8 cellular contexts compared by ENCODE assay signal in the genomic region with DNA sequence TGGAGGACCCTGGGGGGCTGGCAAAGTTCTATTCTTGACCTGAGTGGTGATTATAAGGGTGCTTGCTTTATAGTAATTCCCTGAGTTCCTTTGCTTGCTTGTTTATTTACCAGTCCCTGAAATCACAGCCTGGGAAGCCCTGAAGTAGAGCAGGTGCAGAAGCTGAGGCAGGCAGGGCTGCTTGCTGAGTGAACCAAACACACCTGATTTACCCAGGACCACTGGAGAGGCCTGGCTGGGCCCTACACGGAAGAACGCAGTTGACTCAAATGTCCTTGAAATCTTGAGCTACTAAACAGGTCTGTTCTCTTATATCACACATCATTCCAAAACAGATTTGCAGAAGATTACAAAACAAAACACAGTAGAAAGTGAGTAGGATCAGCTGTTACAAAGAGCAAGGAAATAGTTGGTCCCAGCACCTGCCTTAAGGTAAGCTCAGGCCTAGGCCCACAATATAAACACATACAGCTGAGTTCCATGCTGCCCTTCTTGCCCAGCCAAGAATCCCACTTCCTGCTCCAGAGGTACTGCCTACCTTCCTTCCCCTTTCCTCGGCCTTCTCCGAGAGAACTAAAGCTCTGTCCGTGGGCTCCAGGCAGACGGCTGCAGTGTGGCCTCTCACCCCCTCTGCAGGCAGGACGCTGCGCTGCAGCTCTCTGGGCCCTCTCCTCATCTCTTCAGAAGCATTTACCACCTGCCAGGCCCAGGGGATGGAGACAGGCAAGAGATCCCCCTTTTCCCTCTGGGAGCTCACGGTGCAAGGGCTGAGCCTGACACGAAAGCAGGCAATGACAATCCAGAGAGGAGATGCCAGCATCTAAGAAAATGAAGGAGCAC. TPM values are rescaled to one million over a fixed set of nuclear protein-coding genes. Genes with fewer than 3 reads are reported as not detected.
DNase-seq lines count a peak whose midpoint lies in the region; ATAC-seq, FAIRE-seq and TF ChIP-seq lines count a peak whose summit lies in the region.

No MANE protein-coding gene starts in this region.

- peak; percentile 94 for ATAC-seq in HG03521 (IDR thresholded peaks at IDR 0.05; ENCODE audit: unreplicated experiment)
- ATAC-seq in activated CD8-positive, alpha-beta T cell treated with anti-CD3 and anti-CD28 coated beads for 36 hours = peak; percentile 99

- peak; percentile 76 for FAIRE-seq in GM19239 (lab: Jason Lieb, UNC)

- H3K36me3 ChIP-seq in mesenchymal stem cell (ENCODE audit: control insufficient read depth in 1 of 2, insufficient read depth in 2 of 2, low read depth in 1 of 2, low read length in 2 of 2) = peaks cover 33 to 83% of the 10 kb centered on the region in 2 experiments

- H3K79me1 ChIP-seq in mesenchymal stem cell (replicated peaks; ENCODE audit: low read length, poor library complexity, severe bottlenecking) = peaks cover 7% of the 10 kb centered on the region

- peaks cover 8% of the 10 kb centered on the region for H3K4me1 Mint-ChIP-seq in activated CD8-positive, alpha-beta T cell treated with anti-CD3 and anti-CD28 coated beads for 36 hours (ENCODE audit: low read depth)

- TF ChIP-seq CTCF in activated CD8-positive, alpha-beta T cell treated with anti-CD3 and anti-CD28 coated beads for 36 hours (IDR thresholded peaks at IDR 0.05) = peak; percentile 91

- H4K91ac ChIP-seq in mesenchymal stem cell (ENCODE audit: low read length) = no peak overlapping the region

- no peak overlapping the region for H2BK12ac ChIP-seq in mesenchymal stem cell (ENCODE audit: low read length in 2 of 2)

- no peak overlapping the region for H2AK5ac ChIP-seq in mesenchymal stem cell (ENCODE audit: low read length, severe bottlenecking)

- no peaks in the 10 kb centered on the region for H3K9me3 ChIP-seq in mesenchymal stem cell (ENCODE audit: control insufficient read depth, low read length)

- peak overlapping the region in 1 of 2 experiments; percentile 67 for H3K18ac ChIP-seq in mesenchymal stem cell (ENCODE audit: low read depth in 1 of 2, low read length in 2 of 2)

- H3K36me3 Mint-ChIP-seq in activated CD8-positive, alpha-beta T cell treated with anti-CD3 and anti-CD28 coated beads for 36 hours (ENCODE audit: low read depth) = peaks cover 5% of the 10 kb centered on the region

- no peak overlapping the region for H3K4ac ChIP-seq in mesenchymal stem cell (ENCODE audit: low read depth in 1 of 2, low read length in 2 of 2)

- H3K4me1 ChIP-seq in mesenchymal stem cell (ENCODE audit: control insufficient read depth, insufficient read depth, low read depth, low read length) = peaks cover 19% of the 10 kb centered on the region

- H2BK15ac ChIP-seq in mesenchymal stem cell (ENCODE audit: low read depth, poor library complexity, severe bottlenecking) = no peak overlapping the region

- DNase-seq in Ammon's horn (ENCODE audit: low spot score) (peak; percentile 87), GM19239 (ENCODE audit: insufficient read length, low spot score) (peak; percentile 53), NCI-H748 treated with DMSO at 0.1 percent for 48 hours (lab: John Stamatoyannopoulos, UW) (peak; percentile 70), mesenchymal stem cell (peak; percentile 78)
- DNase-seq in activated CD8-positive, alpha-beta T cell treated with anti-CD3 and anti-CD28 coated beads for 36 hours = peak; percentile 81
- peak; percentile 42 for DNase-seq in effector CD4-positive, alpha-beta T cell
- peak; percentile 43 to 67 for DNase-seq in stimulated activated CD8-positive, alpha-beta memory T cell treated with anti-CD3 and anti-CD28 coated beads, Interleukin-2, amount 100 ng/mL, for 48 hours (ENCODE audit: low read depth in 2 of 2)

- H2AFZ ChIP-seq in mesenchymal stem cell (ENCODE audit: low read depth, low read length) = no peak overlapping the region

- no peak overlapping the region for H3K27ac ChIP-seq in mesenchymal stem cell (ENCODE audit: low read length, poor library complexity, severe bottlenecking)

- WGBS in mesenchymal stem cell = 24% methylated on average over 10 of the region's 10 CpGs

- H4K8ac ChIP-seq in mesenchymal stem cell (ENCODE audit: low read length) = peak overlapping the region; percentile 27

- H3K27me3 ChIP-seq in mesenchymal stem cell (ENCODE audit: control insufficient read depth in 1 of 2, insufficient read depth in 1 of 2, low read length in 2 of 2) = no peaks in the 10 kb centered on the region

- H3K4me3 ChIP-seq in mesenchymal stem cell (ENCODE audit: insufficient read depth in 1 of 2, low read depth in 1 of 2, low read length in 2 of 2) = no peak overlapping the region

- H3K9me3 Mint-ChIP-seq in activated CD8-positive, alpha-beta T cell treated with anti-CD3 and anti-CD28 coated beads for 36 hours = no peaks in the 10 kb centered on the region

- H3K23ac ChIP-seq in mesenchymal stem cell (ENCODE audit: low read length in 2 of 2) = peak overlapping the region in 1 of 2 experiments; percentile 51

- no peak overlapping the region for H3K4me3 Mint-ChIP-seq in activated CD8-positive, alpha-beta T cell treated with anti-CD3 and anti-CD28 coated beads for 36 hours

- POLR2A ChIA-PET in activated CD8-positive, alpha-beta T cell treated with anti-CD3 and anti-CD28 coated beads for 36 hours (lab: Charles Lee) = interaction anchor here (0.6 to 1.0 kb wide), 3 partner anchors 9 to 174 kb away, joined by 3 read pairs; no protein-coding TSS in a partner anchor

- H3K27ac Mint-ChIP-seq in activated CD8-positive, alpha-beta T cell treated with anti-CD3 and anti-CD28 coated beads for 36 hours = no peak overlapping the region

- CTCF ChIA-PET in activated CD8-positive, alpha-beta T cell treated with anti-CD3 and anti-CD28 coated beads for 36 hours (lab: Charles Lee) = interaction anchor here (0.6 to 4.5 kb wide), 74 partner anchors 8 to 397 kb away, joined by 3 to 108 read pairs (median 4); partner anchors contain the start of genes AKIP1 and TMEM9B

- H3K9ac ChIP-seq in mesenchymal stem cell (ENCODE audit: low read length) = peak overlapping the region; percentile 52

- no peak overlapping the region for H2BK120ac ChIP-seq in mesenchymal stem cell (ENCODE audit: low read depth, low read length)

- H3K14ac ChIP-seq in mesenchymal stem cell (ENCODE audit: low read length in 2 of 2) = no peak overlapping the region

- H3K27me3 Mint-ChIP-seq in activated CD8-positive, alpha-beta T cell treated with anti-CD3 and anti-CD28 coated beads for 36 hours = no peaks in the 10 kb centered on the region

- intact Hi-C loops in activated CD8-positive, alpha-beta T cell treated with anti-CD3 and anti-CD28 coated beads for 36 hours (cut with micrococcal nuclease) = loop anchor here (2.0 to 10.0 kb wide), 2 partner anchors 123 to 223 kb away; partner anchors contain the start of gene AKIP1

- H3K4me2 ChIP-seq in mesenchymal stem cell (ENCODE audit: low read length, poor library complexity, severe bottlenecking) = no peak overlapping the region

- H2BK5ac ChIP-seq in mesenchymal stem cell (ENCODE audit: low read depth, low read length, poor library complexity, severe bottlenecking) = no peak overlapping the region

RNA-seq across cellular contexts. Expression of gene SCUBE2, which starts 46.1 kb away (rescaled TPM):
- total RNA-seq in activated CD8-positive, alpha-beta T cell treated with anti-CD3 and anti-CD28 coated beads for 36 hours = not detected
- 1.5 TPM for polyA plus RNA-seq in mesenchymal stem cell (2013, experiment 1 of 2)
- polyA plus RNA-seq in mesenchymal stem cell (2013, experiment 2 of 2) = 1.7 TPM
